Comparison of ENCODE assay signal across 9 cellular contexts in the genomic region with DNA sequence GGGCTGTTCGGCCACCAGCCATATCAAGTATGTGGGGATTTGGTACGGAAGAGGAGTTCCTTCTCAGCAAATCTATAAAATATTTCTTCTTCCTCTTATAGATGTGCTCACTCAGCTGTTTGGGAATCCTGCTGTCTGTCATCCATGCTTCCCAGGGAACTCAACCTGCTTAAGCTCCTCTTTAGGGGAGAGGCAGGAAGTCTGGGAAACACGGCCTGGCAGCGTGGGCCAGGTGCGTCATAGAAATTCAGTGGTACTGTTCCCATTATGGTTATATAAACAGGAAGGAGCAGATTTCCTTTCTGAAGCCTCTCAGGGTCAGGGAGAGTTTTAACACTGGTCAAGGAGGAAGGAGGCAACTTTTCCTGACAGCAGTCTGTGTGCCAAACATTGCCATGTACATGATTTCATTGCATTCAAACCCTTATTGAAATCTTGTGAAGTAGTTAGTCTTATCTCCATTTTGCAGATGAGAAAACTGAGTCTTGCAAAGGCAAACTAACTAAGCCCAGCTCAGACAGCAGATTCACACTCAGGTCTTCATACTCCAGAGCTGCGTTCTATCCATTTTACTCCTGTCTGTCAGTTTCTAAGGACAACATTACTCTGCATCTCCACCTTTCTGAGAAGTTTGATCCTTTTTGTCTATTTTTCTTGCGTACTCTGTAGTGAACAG.
A peak's percentile ranks its signal among the peaks of the same experiment; 100 is the strongest.
DNase-seq lines count a peak whose midpoint lies in the region; ATAC-seq and FAIRE-seq lines count a peak whose summit lies in the region.
"Had no signal": no experiment of that assay in that cellular context is flagged by ENCODE, and none has a peak within 500 bp of the region (broad histone marks: within the 10 kb centered on the region; RNA-seq: fewer than 3 reads in every experiment).

No MANE protein-coding gene starts in this region.

- no peak for ATAC-seq in GM18858 (IDR thresholded peaks at IDR 0.05; ENCODE audit: unreplicated experiment)

- DNase-seq in NCI-H510A treated with DMSO at 0.1 percent for 48 hours (lab: John Stamatoyannopoulos, UW) (peak; percentile 45), NCI-H510A (lab: John Stamatoyannopoulos, UW) (no peak), brain pericyte (ENCODE audit: low read depth, low spot score) (peak; percentile 65), islet precursor cell (peak; percentile 63), urothelium cell line (ENCODE audit: low spot score) (peak; percentile 39), GM19238 (ENCODE audit: insufficient read length, low spot score) (no peak), SIG-M5 treated with dmso at 0.1 percent for 504 hours (lab: John Stamatoyannopoulos, UW; ENCODE audit: unreplicated experiment) (no peak)
- DNase-seq: activated T-cell treated with anti-CD3 and anti-CD28 coated beads, Interleukin-2, amount 50 U/mL, for 24 hours had no signal

- no peak for FAIRE-seq in urothelium cell line (lab: Jason Lieb, UNC)

Comparison
In these comparisons a context has a peak if more than half of its experiments do, and no peak if none do; other contexts are left out.
1. DNase-seq: peak in NCI-H510A treated with DMSO at 0.1 percent for 48 hours (single experiment), brain pericyte (single experiment), islet precursor cell (single experiment) and urothelium cell line (single experiment); none in NCI-H510A (single experiment), GM19238 (single experiment) and SIG-M5 treated with dmso at 0.1 percent for 504 hours (single experiment).